27 cellular contexts compared by ENCODE assay signal in the genomic region with DNA sequence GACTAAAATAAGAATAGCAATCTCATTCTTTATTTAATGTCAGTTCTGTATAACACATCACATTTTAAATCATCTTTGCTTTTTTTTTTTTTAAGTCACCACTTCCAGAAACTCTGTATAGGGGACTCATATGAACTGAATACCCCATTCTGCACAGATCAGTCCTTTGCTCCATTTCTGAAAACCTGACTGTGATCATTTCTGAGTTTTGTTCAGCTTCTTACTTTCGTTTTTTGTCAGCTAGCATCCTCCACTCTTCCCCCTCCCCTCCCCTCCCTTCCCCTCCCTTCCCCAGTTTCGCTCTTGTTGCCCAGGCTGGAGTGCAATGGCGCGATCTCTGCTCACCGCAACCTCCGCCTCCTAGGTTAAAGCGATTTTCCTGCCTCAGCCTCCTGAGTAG.
"Had no signal": no experiment of that assay in that cellular context is flagged by ENCODE, and none has a peak within 500 bp of the region (broad histone marks: within the 10 kb centered on the region; RNA-seq: fewer than 3 reads in every experiment).

No MANE protein-coding gene starts in this region.

- ATAC-seq: activated CD8-positive, alpha-beta T cell treated with anti-CD3 and anti-CD28 coated beads, Interleukin-2, amount 10 ng/mL, durations not matched to agents 7 days and 5 days; activated naive CD4-positive, alpha-beta T cell treated with anti-CD3 and anti-CD28 coated beads, Interleukin-2, amount 50 U/mL, for 72 hours; foreskin keratinocyte; lower lobe of right lung; naive thymus-derived CD4-positive, alpha-beta T cell; sciatic nerve; stimulated activated naive B cell treated with anti-CD40 and anti-IgM and Interleukin-4, amounts not matched to agents 10 μg/mL and 1 μg/mL and 100 μg/mL, for 72 hours had no signal

- H3K9me3 Mint-ChIP-seq: activated CD4-positive, alpha-beta T cell treated with anti-CD3 and anti-CD28 coated beads, Interleukin-2, amount 10 ng/mL, durations not matched to agents 7 days and 5 days; activated naive CD4-positive, alpha-beta T cell treated with anti-CD3 and anti-CD28 coated beads, Interleukin-2, amount 50 U/mL, for 72 hours; activated T-helper 1 cell treated with anti-CD3 and anti-CD28 coated beads, Interleukin-12 subunit alpha, Interleukin-12 subunit beta, Interleukin-2, Interleukin-4 antibody, amounts not matched to agents 30 ng/mL and 10 ng/mL and 1 ng/mL, durations not matched to agents 14 hours and 24 hours and 36 hours; neural crest cell; type B pancreatic cell had no signal

- H3K4me1 Mint-ChIP-seq: activated CD4-positive, alpha-beta T cell treated with anti-CD3 and anti-CD28 coated beads, Interleukin-2, amount 10 ng/mL, durations not matched to agents 7 days and 5 days; naive thymus-derived CD4-positive, alpha-beta T cell; neural crest cell; stimulated activated naive B cell treated with anti-CD40 and anti-IgM and Interleukin-4, amounts not matched to agents 10 μg/mL and 1 μg/mL and 100 μg/mL, for 72 hours had no signal

- H3K4me3 ChIP-seq: lower lobe of right lung, thoracic aorta, vagina had no signal

- H3K4me3 Mint-ChIP-seq: activated CD4-positive, alpha-beta T cell treated with anti-CD3 and anti-CD28 coated beads, Interleukin-2, amount 10 ng/mL, durations not matched to agents 7 days and 5 days; activated CD8-positive, alpha-beta T cell treated with anti-CD3 and anti-CD28 coated beads, Interleukin-2, amount 10 ng/mL, durations not matched to agents 7 days and 5 days; activated T-helper 1 cell treated with anti-CD3 and anti-CD28 coated beads, Interleukin-12 subunit alpha, Interleukin-12 subunit beta, Interleukin-2, Interleukin-4 antibody, amounts not matched to agents 30 ng/mL and 10 ng/mL and 1 ng/mL, durations not matched to agents 14 hours and 24 hours and 36 hours; naive thymus-derived CD4-positive, alpha-beta T cell; neural crest cell; stimulated activated naive B cell treated with anti-CD40 and anti-IgM and Interleukin-4, amounts not matched to agents 10 μg/mL and 1 μg/mL and 100 μg/mL, for 72 hours; type B pancreatic cell had no signal

- H3K27ac ChIP-seq: brain microvascular endothelial cell, foreskin keratinocyte, lower lobe of right lung, thoracic aorta, vagina, WERI-Rb-1 had no signal

- H3K36me3 Mint-ChIP-seq: activated naive CD4-positive, alpha-beta T cell treated with anti-CD3 and anti-CD28 coated beads, Interleukin-2, amount 50 U/mL, for 72 hours; type B pancreatic cell had no signal

- FAIRE-seq: kidney, small intestine, TTC549 had no signal

- DNase-seq: activated CD4-positive, alpha-beta T cell treated with anti-CD3 and anti-CD28 coated beads, Interleukin-2, amount 10 ng/mL, durations not matched to agents 7 days and 5 days; activated CD4-positive, CD25-positive, alpha-beta regulatory T cell treated with anti-CD3 and anti-CD28 coated beads, Interleukin-2, amount 50 U/mL, for 72 hours; activated CD8-positive, alpha-beta T cell treated with anti-CD3 and anti-CD28 coated beads, Interleukin-2, amount 10 ng/mL, durations not matched to agents 7 days and 5 days; activated gamma-delta T cell treated with Interleukin-2 at 50 U/mL for 16 hours; aorta; brain microvascular endothelial cell; central memory CD4-positive, alpha-beta T cell; dermis blood vessel endothelial cell; effector memory CD4-positive, alpha-beta T cell; foreskin keratinocyte; kidney; lower lobe of right lung; naive thymus-derived CD4-positive, alpha-beta T cell; occipital lobe; posterior cingulate gyrus; small intestine; stimulated activated CD4-positive, alpha-beta T cell treated with anti-CD3 and anti-CD28 coated beads, Interleukin-2, amount 100 ng/mL, for 24 hours; stimulated activated naive B cell treated with anti-CD40 and anti-IgM and Interleukin-4, amounts not matched to agents 10 μg/mL and 1 μg/mL and 100 μg/mL, for 72 hours; WERI-Rb-1 had no signal

- H3K27me3 ChIP-seq: brain microvascular endothelial cell, foreskin keratinocyte, vagina had no signal

- H3K27ac Mint-ChIP-seq: activated CD4-positive, alpha-beta T cell treated with anti-CD3 and anti-CD28 coated beads, Interleukin-2, amount 10 ng/mL, durations not matched to agents 7 days and 5 days; activated CD8-positive, alpha-beta T cell treated with anti-CD3 and anti-CD28 coated beads, Interleukin-2, amount 10 ng/mL, durations not matched to agents 7 days and 5 days; activated naive CD4-positive, alpha-beta T cell treated with anti-CD3 and anti-CD28 coated beads, Interleukin-2, amount 50 U/mL, for 72 hours; activated T-helper 1 cell treated with anti-CD3 and anti-CD28 coated beads, Interleukin-12 subunit alpha, Interleukin-12 subunit beta, Interleukin-2, Interleukin-4 antibody, amounts not matched to agents 30 ng/mL and 10 ng/mL and 1 ng/mL, durations not matched to agents 14 hours and 24 hours and 36 hours; naive thymus-derived CD4-positive, alpha-beta T cell; stimulated activated naive B cell treated with anti-CD40 and anti-IgM and Interleukin-4, amounts not matched to agents 10 μg/mL and 1 μg/mL and 100 μg/mL, for 72 hours; type B pancreatic cell had no signal
